ENCODE assay signal across 2 cellular contexts in the genomic region with DNA sequence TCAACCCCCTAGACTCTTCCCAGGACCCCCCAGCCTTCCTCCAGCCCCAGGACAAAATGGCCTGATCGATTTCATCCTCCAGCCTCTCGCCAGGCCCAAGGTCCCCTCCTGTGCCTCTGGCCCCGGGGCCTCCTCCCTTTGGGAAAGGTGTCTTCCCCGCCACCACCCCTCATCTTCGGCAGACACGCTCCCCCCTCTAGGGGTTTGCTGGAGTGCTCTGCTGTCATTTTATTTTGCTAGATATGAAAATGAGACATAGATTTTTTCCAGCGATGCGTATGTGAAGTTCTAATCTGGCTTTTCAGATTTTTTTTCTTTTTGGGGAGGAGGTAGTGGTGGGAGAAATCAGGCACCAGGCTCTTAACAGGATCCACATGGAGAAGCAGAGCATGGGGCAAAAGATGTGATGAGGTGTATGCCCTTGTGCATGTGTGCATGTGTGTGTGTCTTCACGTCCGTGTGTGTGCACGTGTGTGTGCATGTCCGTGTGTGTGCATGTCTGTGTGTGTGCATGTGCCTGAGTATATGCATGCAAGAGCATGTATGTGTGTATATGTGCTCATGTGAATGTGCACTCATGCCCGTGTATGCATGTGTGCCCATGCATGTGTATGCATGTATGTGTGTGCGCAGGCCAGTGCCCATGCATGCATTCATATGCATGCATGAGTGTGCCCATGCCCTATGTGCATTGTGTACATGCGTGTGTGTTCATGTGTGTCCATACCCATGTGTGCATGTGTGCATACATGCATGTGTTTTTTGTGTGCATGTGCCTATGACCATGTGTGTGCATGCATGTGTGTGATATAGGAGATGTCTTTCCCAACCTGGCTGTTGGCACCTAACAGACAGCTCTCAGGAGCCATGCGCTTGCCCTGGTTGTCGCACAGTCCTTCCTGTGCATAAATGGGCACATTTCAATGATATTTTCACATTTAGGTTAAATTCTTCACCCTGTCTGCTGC.
TF ChIP-seq lines count a peak whose summit lies in the region.

No MANE protein-coding gene starts in this region.

TF ChIP-seq in H1, 55 proteins besides CTCF, POLR2A, EP300 and RAD21:
- TF ChIP-seq RNF2 (IDR thresholded peaks at IDR 0.05; ENCODE audit: borderline replicate concordance, low read depth, low read length, missing control alignments, poor library complexity, severe bottlenecking) (no peak), KDM1A (IDR thresholded peaks at IDR 0.05; ENCODE audit: borderline replicate concordance, low read length) (no peak), CHD2 (IDR thresholded peaks at IDR 0.05; ENCODE audit: low read length) (no peak), SIRT6 (IDR thresholded peaks at IDR 0.05; ENCODE audit: low read length) (no peak), TEAD4 (IDR thresholded peaks at IDR 0.05; ENCODE audit: low read depth, low read length) (no peak), GTF2F1 (IDR thresholded peaks at IDR 0.05; ENCODE audit: borderline replicate concordance, low read depth, low read length) (no peak), CREB1 (IDR thresholded peaks at IDR 0.05) (no peak), CBX8 (IDR thresholded peaks at IDR 0.05; ENCODE audit: borderline replicate concordance, low read depth, low read length) (no peak), POU5F1 (IDR thresholded peaks at IDR 0.05; ENCODE audit: low read depth, low read length) (no peak), HDAC2 (IDR thresholded peaks at IDR 0.05; ENCODE audit: borderline replicate concordance in 1 of 2, low read depth in 2 of 2, low read length in 2 of 2) (no peak)
- TF ChIP-seq, protein P1, sequence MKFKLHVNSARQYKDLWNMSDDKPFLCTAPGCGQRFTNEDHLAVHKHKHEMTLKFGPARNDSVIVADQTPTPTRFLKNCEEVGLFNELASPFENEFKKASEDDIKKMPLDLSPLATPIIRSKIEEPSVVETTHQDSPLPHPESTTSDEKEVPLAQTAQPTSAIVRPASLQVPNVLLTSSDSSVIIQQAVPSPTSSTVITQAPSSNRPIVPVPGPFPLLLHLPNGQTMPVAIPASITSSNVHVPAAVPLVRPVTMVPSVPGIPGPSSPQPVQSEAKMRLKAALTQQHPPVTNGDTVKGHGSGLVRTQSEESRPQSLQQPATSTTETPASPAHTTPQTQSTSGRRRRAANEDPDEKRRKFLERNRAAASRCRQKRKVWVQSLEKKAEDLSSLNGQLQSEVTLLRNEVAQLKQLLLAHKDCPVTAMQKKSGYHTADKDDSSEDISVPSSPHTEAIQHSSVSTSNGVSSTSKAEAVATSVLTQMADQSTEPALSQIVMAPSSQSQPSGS (IDR thresholded peaks at IDR 0.05; ENCODE audit: low read length), result no peak

TF ChIP-seq in GM23338, 12 proteins besides CTCF, POLR2A, EP300 and RAD21:
- no peak for TF ChIP-seq STAT1 (IDR thresholded peaks at IDR 0.05; ENCODE audit: unreplicated experiment)
- no peak for TF ChIP-seq EZH2 (IDR thresholded peaks at IDR 0.05; ENCODE audit: low read depth, unreplicated experiment)
- TF ChIP-seq ZNF114 (CRISPR knock-in tag; IDR thresholded peaks at IDR 0.05), result no peak
- TF ChIP-seq POLR2AphosphoS5 (IDR thresholded peaks at IDR 0.05; ENCODE audit: low read depth), result no peak
- TF ChIP-seq, protein P2, sequence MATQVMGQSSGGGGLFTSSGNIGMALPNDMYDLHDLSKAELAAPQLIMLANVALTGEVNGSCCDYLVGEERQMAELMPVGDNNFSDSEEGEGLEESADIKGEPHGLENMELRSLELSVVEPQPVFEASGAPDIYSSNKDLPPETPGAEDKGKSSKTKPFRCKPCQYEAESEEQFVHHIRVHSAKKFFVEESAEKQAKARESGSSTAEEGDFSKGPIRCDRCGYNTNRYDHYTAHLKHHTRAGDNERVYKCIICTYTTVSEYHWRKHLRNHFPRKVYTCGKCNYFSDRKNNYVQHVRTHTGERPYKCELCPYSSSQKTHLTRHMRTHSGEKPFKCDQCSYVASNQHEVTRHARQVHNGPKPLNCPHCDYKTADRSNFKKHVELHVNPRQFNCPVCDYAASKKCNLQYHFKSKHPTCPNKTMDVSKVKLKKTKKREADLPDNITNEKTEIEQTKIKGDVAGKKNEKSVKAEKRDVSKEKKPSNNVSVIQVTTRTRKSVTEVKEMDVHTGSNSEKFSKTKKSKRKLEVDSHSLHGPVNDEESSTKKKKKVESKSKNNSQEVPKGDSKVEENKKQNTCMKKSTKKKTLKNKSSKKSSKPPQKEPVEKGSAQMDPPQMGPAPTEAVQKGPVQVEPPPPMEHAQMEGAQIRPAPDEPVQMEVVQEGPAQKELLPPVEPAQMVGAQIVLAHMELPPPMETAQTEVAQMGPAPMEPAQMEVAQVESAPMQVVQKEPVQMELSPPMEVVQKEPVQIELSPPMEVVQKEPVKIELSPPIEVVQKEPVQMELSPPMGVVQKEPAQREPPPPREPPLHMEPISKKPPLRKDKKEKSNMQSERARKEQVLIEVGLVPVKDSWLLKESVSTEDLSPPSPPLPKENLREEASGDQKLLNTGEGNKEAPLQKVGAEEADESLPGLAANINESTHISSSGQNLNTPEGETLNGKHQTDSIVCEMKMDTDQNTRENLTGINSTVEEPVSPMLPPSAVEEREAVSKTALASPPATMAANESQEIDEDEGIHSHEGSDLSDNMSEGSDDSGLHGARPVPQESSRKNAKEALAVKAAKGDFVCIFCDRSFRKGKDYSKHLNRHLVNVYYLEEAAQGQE (IDR thresholded peaks at IDR 0.05; ENCODE audit: unreplicated experiment), result no peak
- no peak for TF ChIP-seq CREB1 (CRISPR knock-in tag; IDR thresholded peaks at IDR 0.05; ENCODE audit: low read depth)
- TF ChIP-seq EZH2phosphoT487 (IDR thresholded peaks at IDR 0.05; ENCODE audit: unreplicated experiment), result no peak
- TF ChIP-seq, protein P3, sequence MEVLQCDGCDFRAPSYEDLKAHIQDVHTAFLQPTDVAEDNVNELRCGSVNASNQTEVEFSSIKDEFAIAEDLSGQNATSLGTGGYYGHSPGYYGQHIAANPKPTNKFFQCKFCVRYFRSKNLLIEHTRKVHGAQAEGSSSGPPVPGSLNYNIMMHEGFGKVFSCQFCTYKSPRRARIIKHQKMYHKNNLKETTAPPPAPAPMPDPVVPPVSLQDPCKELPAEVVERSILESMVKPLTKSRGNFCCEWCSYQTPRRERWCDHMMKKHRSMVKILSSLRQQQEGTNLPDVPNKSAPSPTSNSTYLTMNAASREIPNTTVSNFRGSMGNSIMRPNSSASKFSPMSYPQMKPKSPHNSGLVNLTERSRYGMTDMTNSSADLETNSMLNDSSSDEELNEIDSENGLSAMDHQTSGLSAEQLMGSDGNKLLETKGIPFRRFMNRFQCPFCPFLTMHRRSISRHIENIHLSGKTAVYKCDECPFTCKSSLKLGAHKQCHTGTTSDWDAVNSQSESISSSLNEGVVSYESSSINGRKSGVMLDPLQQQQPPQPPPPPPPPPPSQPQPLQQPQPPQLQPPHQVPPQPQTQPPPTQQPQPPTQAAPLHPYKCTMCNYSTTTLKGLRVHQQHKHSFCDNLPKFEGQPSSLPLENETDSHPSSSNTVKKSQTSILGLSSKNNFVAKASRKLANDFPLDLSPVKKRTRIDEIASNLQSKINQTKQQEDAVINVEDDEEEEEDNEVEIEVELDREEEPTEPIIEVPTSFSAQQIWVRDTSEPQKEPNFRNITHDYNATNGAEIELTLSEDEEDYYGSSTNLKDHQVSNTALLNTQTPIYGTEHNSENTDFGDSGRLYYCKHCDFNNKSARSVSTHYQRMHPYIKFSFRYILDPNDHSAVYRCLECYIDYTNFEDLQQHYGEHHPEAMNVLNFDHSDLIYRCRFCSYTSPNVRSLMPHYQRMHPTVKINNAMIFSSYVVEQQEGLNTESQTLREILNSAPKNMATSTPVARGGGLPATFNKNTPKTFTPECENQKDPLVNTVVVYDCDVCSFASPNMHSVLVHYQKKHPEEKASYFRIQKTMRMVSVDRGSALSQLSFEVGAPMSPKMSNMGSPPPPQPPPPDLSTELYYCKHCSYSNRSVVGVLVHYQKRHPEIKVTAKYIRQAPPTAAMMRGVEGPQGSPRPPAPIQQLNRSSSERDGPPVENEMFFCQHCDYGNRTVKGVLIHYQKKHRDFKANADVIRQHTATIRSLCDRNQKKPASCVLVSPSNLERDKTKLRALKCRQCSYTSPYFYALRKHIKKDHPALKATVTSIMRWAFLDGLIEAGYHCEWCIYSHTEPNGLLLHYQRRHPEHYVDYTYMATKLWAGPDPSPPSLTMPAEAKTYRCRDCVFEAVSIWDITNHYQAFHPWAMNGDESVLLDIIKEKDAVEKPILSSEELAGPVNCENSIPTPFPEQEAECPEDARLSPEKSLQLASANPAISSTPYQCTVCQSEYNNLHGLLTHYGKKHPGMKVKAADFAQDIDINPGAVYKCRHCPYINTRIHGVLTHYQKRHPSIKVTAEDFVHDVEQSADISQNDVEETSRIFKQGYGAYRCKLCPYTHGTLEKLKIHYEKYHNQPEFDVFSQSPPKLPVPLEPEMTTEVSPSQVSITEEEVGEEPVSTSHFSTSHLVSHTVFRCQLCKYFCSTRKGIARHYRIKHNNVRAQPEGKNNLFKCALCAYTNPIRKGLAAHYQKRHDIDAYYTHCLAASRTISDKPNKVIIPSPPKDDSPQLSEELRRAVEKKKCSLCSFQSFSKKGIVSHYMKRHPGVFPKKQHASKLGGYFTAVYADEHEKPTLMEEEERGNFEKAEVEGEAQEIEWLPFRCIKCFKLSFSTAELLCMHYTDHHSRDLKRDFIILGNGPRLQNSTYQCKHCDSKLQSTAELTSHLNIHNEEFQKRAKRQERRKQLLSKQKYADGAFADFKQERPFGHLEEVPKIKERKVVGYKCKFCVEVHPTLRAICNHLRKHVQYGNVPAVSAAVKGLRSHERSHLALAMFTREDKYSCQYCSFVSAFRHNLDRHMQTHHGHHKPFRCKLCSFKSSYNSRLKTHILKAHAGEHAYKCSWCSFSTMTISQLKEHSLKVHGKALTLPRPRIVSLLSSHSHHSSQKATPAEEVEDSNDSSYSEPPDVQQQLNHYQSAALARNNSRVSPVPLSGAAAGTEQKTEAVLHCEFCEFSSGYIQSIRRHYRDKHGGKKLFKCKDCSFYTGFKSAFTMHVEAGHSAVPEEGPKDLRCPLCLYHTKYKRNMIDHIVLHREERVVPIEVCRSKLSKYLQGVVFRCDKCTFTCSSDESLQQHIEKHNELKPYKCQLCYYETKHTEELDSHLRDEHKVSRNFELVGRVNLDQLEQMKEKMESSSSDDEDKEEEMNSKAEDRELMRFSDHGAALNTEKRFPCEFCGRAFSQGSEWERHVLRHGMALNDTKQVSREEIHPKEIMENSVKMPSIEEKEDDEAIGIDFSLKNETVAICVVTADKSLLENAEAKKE (CRISPR knock-in tag; IDR thresholded peaks at IDR 0.05), result no peak
- no peak for TF ChIP-seq JUNB (IDR thresholded peaks at IDR 0.05; ENCODE audit: unreplicated experiment)
- TF ChIP-seq ZNF331 (CRISPR knock-in tag; IDR thresholded peaks at IDR 0.05; ENCODE audit: low read depth), result no peak
- TF ChIP-seq NANOG (IDR thresholded peaks at IDR 0.05; ENCODE audit: borderline replicate concordance), result no peak
- TF ChIP-seq, protein P4, sequence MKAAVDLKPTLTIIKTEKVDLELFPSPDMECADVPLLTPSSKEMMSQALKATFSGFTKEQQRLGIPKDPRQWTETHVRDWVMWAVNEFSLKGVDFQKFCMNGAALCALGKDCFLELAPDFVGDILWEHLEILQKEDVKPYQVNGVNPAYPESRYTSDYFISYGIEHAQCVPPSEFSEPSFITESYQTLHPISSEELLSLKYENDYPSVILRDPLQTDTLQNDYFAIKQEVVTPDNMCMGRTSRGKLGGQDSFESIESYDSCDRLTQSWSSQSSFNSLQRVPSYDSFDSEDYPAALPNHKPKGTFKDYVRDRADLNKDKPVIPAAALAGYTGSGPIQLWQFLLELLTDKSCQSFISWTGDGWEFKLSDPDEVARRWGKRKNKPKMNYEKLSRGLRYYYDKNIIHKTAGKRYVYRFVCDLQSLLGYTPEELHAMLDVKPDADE (IDR thresholded peaks at IDR 0.05), result no peak
